In genomic region chr3:193744822-193745684, GRCh38 we compare ENCODE assay signal across 11 cellular contexts.
A peak's percentile ranks its signal among the peaks of the same experiment; 100 is the strongest.
DNase-seq lines count a peak whose midpoint lies in the region; ATAC-seq and TF ChIP-seq lines count a peak whose summit lies in the region.
"Had no signal": no experiment of that assay in that cellular context is flagged by ENCODE, and none has a peak within 500 bp of the region (broad histone marks: within the 10 kb centered on the region; RNA-seq: fewer than 3 reads in every experiment).

No MANE protein-coding gene starts in this region.

- DNase-seq in HuH-7 (ENCODE audit: low spot score) = peak; percentile 20
- DNase-seq in NCI-H69 (lab: John Stamatoyannopoulos, UW) = peak; percentile 90
- DNase-seq in left cardiac atrium = no peak
- DNase-seq in progenitor cell of endocrine pancreas (ENCODE audit: low spot score, unreplicated experiment) = no peak
- no peak for DNase-seq in left colon
- no peak for DNase-seq in stimulated activated CD4-positive, alpha-beta T cell treated with anti-CD3 and anti-CD28 coated beads, Interleukin-2, amount 100 ng/mL, for 48 hours
- DNase-seq: activated CD8-positive, alpha-beta memory T cell treated with anti-CD3 and anti-CD28 coated beads, Interleukin-2, amount 50 U/mL, for 4 hours; foreskin melanocyte; NCI-H524 treated with DMSO at 0.1 percent for 48 hours had no signal

- peaks cover 7% of the 10 kb centered on the region for H3K9me3 Mint-ChIP-seq in progenitor cell of endocrine pancreas (ENCODE audit: low read depth)
- H3K9me3 Mint-ChIP-seq in stimulated activated memory B cell treated with anti-CD40 and anti-IgM and Interleukin-4, amounts not matched to agents 10 μg/mL and 1 μg/mL and 100 μg/mL, for 72 hours = peaks cover 5% of the 10 kb centered on the region
- H3K9me3 Mint-ChIP-seq: T-helper 1 cell treated with Interleukin-12 subunit alpha and Interleukin-12 subunit beta and Interleukin-4 antibody, amounts not matched to agents 30 μg/mL and 1 μg/mL, for 36 hours had no signal

- H3K4me1 Mint-ChIP-seq in progenitor cell of endocrine pancreas (ENCODE audit: low read depth) = peaks cover 38% of the 10 kb centered on the region
- peaks cover 19% of the 10 kb centered on the region for H3K4me1 Mint-ChIP-seq in stimulated activated memory B cell treated with anti-CD40 and anti-IgM and Interleukin-4, amounts not matched to agents 10 μg/mL and 1 μg/mL and 100 μg/mL, for 72 hours

- no peaks in the 10 kb centered on the region for H3K36me3 Mint-ChIP-seq in progenitor cell of endocrine pancreas (ENCODE audit: insufficient read depth)
- no peaks in the 10 kb centered on the region for H3K36me3 Mint-ChIP-seq in stimulated activated memory B cell treated with anti-CD40 and anti-IgM and Interleukin-4, amounts not matched to agents 10 μg/mL and 1 μg/mL and 100 μg/mL, for 72 hours

- TF ChIP-seq CTCF in progenitor cell of endocrine pancreas (IDR thresholded peaks at IDR 0.05; ENCODE audit: unreplicated experiment) = no peak

- no peak overlapping the region for H3K4me3 Mint-ChIP-seq in progenitor cell of endocrine pancreas (ENCODE audit: low read depth)
- H3K4me3 Mint-ChIP-seq in stimulated activated memory B cell treated with anti-CD40 and anti-IgM and Interleukin-4, amounts not matched to agents 10 μg/mL and 1 μg/mL and 100 μg/mL, for 72 hours = no peak overlapping the region
- H3K4me3 Mint-ChIP-seq: T-helper 1 cell treated with Interleukin-12 subunit alpha and Interleukin-12 subunit beta and Interleukin-4 antibody, amounts not matched to agents 30 μg/mL and 1 μg/mL, for 36 hours had no signal

- peak; percentile 38 to 80 for ATAC-seq in left cardiac atrium
- ATAC-seq in left colon = no peak
- no peak for ATAC-seq in stimulated activated memory B cell treated with anti-CD40 and anti-IgM and Interleukin-4, amounts not matched to agents 10 μg/mL and 1 μg/mL and 100 μg/mL, for 72 hours

- H3K27ac Mint-ChIP-seq in progenitor cell of endocrine pancreas = peak overlapping the region; percentile 97
- H3K27ac Mint-ChIP-seq in stimulated activated memory B cell treated with anti-CD40 and anti-IgM and Interleukin-4, amounts not matched to agents 10 μg/mL and 1 μg/mL and 100 μg/mL, for 72 hours = no peak overlapping the region
- H3K27ac Mint-ChIP-seq: T-helper 1 cell treated with Interleukin-12 subunit alpha and Interleukin-12 subunit beta and Interleukin-4 antibody, amounts not matched to agents 30 μg/mL and 1 μg/mL, for 36 hours had no signal

- no peaks in the 10 kb centered on the region for H3K27me3 Mint-ChIP-seq in progenitor cell of endocrine pancreas
- no peaks in the 10 kb centered on the region for H3K27me3 Mint-ChIP-seq in stimulated activated memory B cell treated with anti-CD40 and anti-IgM and Interleukin-4, amounts not matched to agents 10 μg/mL and 1 μg/mL and 100 μg/mL, for 72 hours

- intact Hi-C loops in left cardiac atrium (cut with DNase I) = no loop called here
- intact Hi-C loops in left colon (cut with DNase I, micrococcal nuclease) = no loop called here

Comparison
In these comparisons a context has a peak if more than half of its experiments do, and no peak if none do; other contexts are left out.
1. DNase-seq: peak in HuH-7 (single experiment) and NCI-H69 (single experiment); none in left cardiac atrium (single experiment), progenitor cell of endocrine pancreas (single experiment), left colon (0 of 2) and stimulated activated CD4-positive, alpha-beta T cell treated with anti-CD3 and anti-CD28 coated beads, Interleukin-2, amount 100 ng/mL, for 48 hours (0 of 2).
2. ATAC-seq: peak in left cardiac atrium (2 of 2); none in left colon (single experiment) and stimulated activated memory B cell treated with anti-CD40 and anti-IgM and Interleukin-4, amounts not matched to agents 10 μg/mL and 1 μg/mL and 100 μg/mL, for 72 hours (single experiment).